ENCODE assay signal across 19 cellular contexts in genomic region chr4:61716437-61716836, GRCh38.
DNase-seq lines count a peak whose midpoint lies in the region; ATAC-seq, FAIRE-seq and TF ChIP-seq lines count a peak whose summit lies in the region.
"Had no signal": no experiment of that assay in that cellular context is flagged by ENCODE, and none has a peak within 500 bp of the region (broad histone marks: within the 10 kb centered on the region; RNA-seq: fewer than 3 reads in every experiment).

No MANE protein-coding gene starts in this region.

- no peaks in the 10 kb centered on the region for H3K9me3 Mint-ChIP-seq in mesothelial cell of epicardium
- H3K9me3 Mint-ChIP-seq: H9 had no signal

- no peak for TF ChIP-seq EP300 in K562 (IDR thresholded peaks at IDR 0.05; ENCODE audit: low read length)

- H3K9me1 ChIP-seq in K562 (ENCODE audit: control insufficient read depth, insufficient read depth, low read length) = no peaks in the 10 kb centered on the region

- peaks cover 44% of the 10 kb centered on the region for H3K4me1 Mint-ChIP-seq in mesothelial cell of epicardium
- H3K4me1 Mint-ChIP-seq: B cell; CD4-positive, CD25-positive, alpha-beta regulatory T cell had no signal

- H3K9ac ChIP-seq in K562 (ENCODE audit: insufficient read depth in 1 of 2, low read depth in 2 of 2, low read length in 2 of 2) = no peak overlapping the region
- H3K9ac ChIP-seq: BLaER1, GM23248 had no signal

- H3K27ac ChIP-seq in K562 (ENCODE audit: extremely low read depth, low read depth, low read length) (no peak overlapping the region), right cardiac atrium (ENCODE audit: low read length) (no peak overlapping the region)
- H3K27ac ChIP-seq: BLaER1, C4-2B, GM23248 had no signal

- H3K27me3 ChIP-seq in K562 (ENCODE audit: control insufficient read depth in 2 of 2, insufficient read depth in 2 of 2, low read length in 2 of 2) = no peaks in the 10 kb centered on the region
- no peaks in the 10 kb centered on the region for H3K27me3 ChIP-seq in right cardiac atrium (ENCODE audit: control insufficient read depth, insufficient read depth)
- H3K27me3 ChIP-seq: BLaER1 had no signal

- no peak overlapping the region for H3K4me3 Mint-ChIP-seq in mesothelial cell of epicardium
- H3K4me3 Mint-ChIP-seq: B cell; CD4-positive, CD25-positive, alpha-beta regulatory T cell; CD8-positive, alpha-beta T cell; H9 had no signal

- H3K9me3 ChIP-seq in K562 (replicated peaks; ENCODE audit: control insufficient read depth, insufficient read depth, low read depth, low read length) = no peaks in the 10 kb centered on the region
- H3K9me3 ChIP-seq in right cardiac atrium (ENCODE audit: control insufficient read depth, low read length) = no peaks in the 10 kb centered on the region
- H3K9me3 ChIP-seq: BLaER1, Caco-2 had no signal

- POLR2A ChIA-PET in K562 (lab: Yijun Ruan, JAX) = no interaction called here

- no TSS peak for BruUV-seq in K562 (replicated peaks; lab: Mats Ljungman, UMichigan)

- peaks cover 2% of the 10 kb centered on the region for H3K36me3 Mint-ChIP-seq in mesothelial cell of epicardium
- H3K36me3 Mint-ChIP-seq: CD4-positive, CD25-positive, alpha-beta regulatory T cell; CD8-positive, alpha-beta T cell had no signal

- H4K20me1 ChIP-seq in K562 (replicated peaks; ENCODE audit: control insufficient read depth, insufficient read depth, low read length) = no peaks in the 10 kb centered on the region
- H4K20me1 ChIP-seq: BLaER1 had no signal

- no peak overlapping the region for H2AFZ ChIP-seq in K562 (ENCODE audit: low read depth, low read length)
- H2AFZ ChIP-seq: GM23248 had no signal

- in situ Hi-C loops in K562 (cut with MboI) = no loop called here

- no peaks in the 10 kb centered on the region for H3K36me3 ChIP-seq in K562 (ENCODE audit: control insufficient read depth, insufficient read depth, low read length)
- H3K36me3 ChIP-seq: BLaER1 had no signal

- H3K4me3 ChIP-seq in K562 (no peak overlapping the region), right cardiac atrium (ENCODE audit: low read length) (no peak overlapping the region)
- H3K4me3 ChIP-seq: BLaER1, GM23248 had no signal

- no peak for FAIRE-seq in K562 (lab: Jason Lieb, UNC)
- FAIRE-seq: G401.6, GM12892 had no signal

- H3K27me3 Mint-ChIP-seq in mesothelial cell of epicardium (ENCODE audit: low read depth) = no peaks in the 10 kb centered on the region
- H3K27me3 Mint-ChIP-seq: B cell; CD4-positive, CD25-positive, alpha-beta regulatory T cell had no signal

- CTCF ChIA-PET in K562 (lab: Yijun Ruan, JAX; ENCODE audit: low intra/inter-chr PET ratio) = no interaction called here

- H3K27ac Mint-ChIP-seq in mesothelial cell of epicardium = peak overlapping the region; percentile 55
- H3K27ac Mint-ChIP-seq: B cell; CD4-positive, CD25-positive, alpha-beta regulatory T cell; CD8-positive, alpha-beta T cell; H9 had no signal

- no peak for TF ChIP-seq RAD21 in K562 (CRISPR knock-in tag; conservative IDR thresholded peaks at IDR 0.05 in 1 of 2, IDR thresholded peaks at IDR 0.05 in 1 of 2)

- intact Hi-C loops in K562 (cut with micrococcal nuclease) = no loop called here
- intact Hi-C loops in right cardiac atrium (cut with DNase I) = no loop called here

- ATAC-seq in K562 (no peak), right cardiac atrium (no peak)
- ATAC-seq: CD8-positive, alpha-beta T cell; HCT116 had no signal

- H3K79me2 ChIP-seq in K562 (ENCODE audit: control insufficient read depth, insufficient read depth, low read length) = no peaks in the 10 kb centered on the region

- no peak for DNase-seq in K562 (ENCODE audit: extremely low read depth in 1 of 4, low spot score in 3 of 4)
- peak; percentile 16 for DNase-seq in foreskin melanocyte
- no peak for DNase-seq in mesothelial cell of epicardium (ENCODE audit: low spot score in 2 of 2, unreplicated experiment in 2 of 2)
- no peak for DNase-seq in T-helper 2 cell
- no peak for DNase-seq in right cardiac atrium
- DNase-seq in AG08396 (ENCODE audit: low spot score) = no peak
- DNase-seq: Caco-2; CD4-positive, CD25-positive, alpha-beta regulatory T cell; CD8-positive, alpha-beta T cell; DMS153; DND-41; GM23248; H9 had no signal

- no peak for TF ChIP-seq POLR2A in K562 (conservative IDR thresholded peaks at IDR 0.05)

- H3K4me1 ChIP-seq in K562 (replicated peaks in 1 of 2; ENCODE audit: control insufficient read depth in 2 of 2, insufficient read depth in 2 of 2, low read length in 2 of 2) (no peaks in the 10 kb centered on the region), right cardiac atrium (ENCODE audit: control insufficient read depth, insufficient read depth, low read length) (no peaks in the 10 kb centered on the region)
- H3K4me1 ChIP-seq: BLaER1, Caco-2 had no signal

- H3K4me2 ChIP-seq in K562 (ENCODE audit: insufficient read depth, low read length) = no peak overlapping the region
- H3K4me2 ChIP-seq: BLaER1 had no signal

- no peak for TF ChIP-seq CTCF in K562 (IDR thresholded peaks at IDR 0.05 in 2 of 3, conservative IDR thresholded peaks at IDR 0.05 in 1 of 3; ENCODE audit: insufficient read depth in 2 of 3, low read depth in 1 of 3, low read length in 3 of 3)
- TF ChIP-seq CTCF in mesothelial cell of epicardium (IDR thresholded peaks at IDR 0.05; ENCODE audit: unreplicated experiment) = no peak

- WGBS in K562 (ENCODE audit: insufficient coverage, low coverage, missing lambda C conversion rate) = 1% methylated on average over 5 of the region's 5 CpGs
- WGBS in right cardiac atrium = 90% methylated on average over 5 of the region's 5 CpGs

TF ChIP-seq in K562, 482 proteins besides CTCF, POLR2A, EP300 and RAD21:
- TF ChIP-seq MTA3 (IDR thresholded peaks at IDR 0.05; ENCODE audit: borderline replicate concordance) (no peak), TOE1 (IDR thresholded peaks at IDR 0.05; ENCODE audit: borderline replicate concordance) (no peak), TOE1 (CRISPR knock-in tag; IDR thresholded peaks at IDR 0.05; ENCODE audit: borderline replicate concordance, low read depth) (no peak), ZSCAN29 (IDR thresholded peaks at IDR 0.05) (no peak), CEBPG (CRISPR knock-in tag; IDR thresholded peaks at IDR 0.05) (no peak), CEBPG (tag; conservative IDR thresholded peaks at IDR 0.05 in 1 of 2, IDR thresholded peaks at IDR 0.05 in 1 of 2) (peak in 1 of 2 experiments; percentile 63; a peak in 2 of 4 replicates), CEBPB (tag; IDR thresholded peaks at IDR 0.05) (peak; percentile 35; the same call in 1 of the 2 replicates), ZZZ3 (IDR thresholded peaks at IDR 0.05) (no peak)
